Comparison of ENCODE assay signal across 24 cellular contexts in genomic region chr15:81349271-81349670, GRCh38. TPM values are rescaled to one million over a fixed set of nuclear protein-coding genes. Genes with fewer than 3 reads are reported as not detected.
"Had no signal": no experiment of that assay in that cellular context is flagged by ENCODE, and none has a peak within 500 bp of the region (broad histone marks: within the 10 kb centered on the region; RNA-seq: fewer than 3 reads in every experiment).

No MANE protein-coding gene starts in this region.

- H3K4me2 ChIP-seq: PC-9 had no signal

- H3K27me3 ChIP-seq: Peyer's patch, SJCRH30 had no signal

- ATAC-seq: Right ventricle myocardium inferior, SK-N-SH treated with all-trans-retinoic acid at 6 μM for 48 hours had no signal

- H3K9me3 ChIP-seq: Peyer's patch, SJCRH30 had no signal

- H3K4me3 ChIP-seq: PC-9, Peyer's patch, SJCRH30 had no signal

- H3K4me1 ChIP-seq: Peyer's patch, SJCRH30 had no signal

- FAIRE-seq: HTR-8/SVneo had no signal

- H3K36me3 ChIP-seq: Peyer's patch, SJCRH30 had no signal

- DNase-seq: Kasumi-1, KG1, NCI-H1092 treated with DMSO at 0.1 percent for 48 hours, NCI-H1436, NCI-H187, NCI-H2029 treated with DMSO at 0.1 percent for 48 hours, NCI-H2107, NCI-H226, NCI-H446, NCI-H510A, NCI-H524 treated with DMSO at 0.1 percent for 48 hours, NCI-H69, NCI-H774, OCI-M1, PC-9, Peyer's patch, SHP77 treated with DMSO at 0.1 percent for 48 hours, SJCRH30 had no signal

- H2AFZ ChIP-seq: PC-9 had no signal

- H3K27ac ChIP-seq: HL-60, PC-9, Peyer's patch, SJCRH30 had no signal

RNA-seq across cellular contexts. Expression of gene TMC3, which starts 24.7 kb away (rescaled TPM):
- total RNA-seq: M059J, PC-9, Peyer's patch, Right ventricle myocardium inferior, RPMI7951 had no signal
